Comparison of ENCODE assay signal across 1 cellular context in the genomic region with DNA sequence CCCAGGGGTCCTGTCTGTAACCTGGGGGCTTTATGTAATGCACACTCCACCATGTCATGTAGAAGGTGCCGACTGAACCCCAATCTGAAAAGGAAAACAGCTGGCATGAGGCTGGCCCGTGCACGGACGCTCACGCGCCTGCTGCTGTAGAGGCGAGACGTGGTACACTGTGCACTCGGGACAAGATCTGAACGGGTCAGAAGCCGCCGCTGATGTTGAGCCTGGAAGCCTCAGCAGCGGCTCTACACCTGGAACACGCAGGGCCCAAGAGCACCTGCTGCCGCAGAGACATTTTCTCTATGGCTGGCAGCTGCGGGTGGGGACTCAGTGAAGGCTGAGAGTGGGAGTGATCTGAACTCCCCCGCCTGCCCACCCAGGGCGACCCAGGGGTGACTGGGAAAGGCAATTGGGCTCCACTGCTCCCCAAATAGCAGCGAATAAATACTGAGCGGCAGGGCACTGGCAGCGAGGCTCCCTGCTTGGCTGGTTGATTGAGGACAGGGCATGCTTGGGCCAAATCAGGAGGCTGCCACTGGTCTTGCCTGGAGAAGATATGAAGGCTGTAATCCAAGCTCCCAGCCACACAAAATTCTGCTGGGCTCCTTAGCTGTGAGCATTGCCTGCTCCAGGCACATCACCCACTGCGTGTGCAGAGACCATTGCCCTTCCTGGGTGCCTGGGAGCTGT.
TF ChIP-seq lines count a peak whose summit lies in the region.

No MANE protein-coding gene starts in this region.

TF ChIP-seq in SK-N-SH, 30 proteins besides CTCF, POLR2A, EP300 and RAD21 (continued from another document):
- TF ChIP-seq, protein P1, sequence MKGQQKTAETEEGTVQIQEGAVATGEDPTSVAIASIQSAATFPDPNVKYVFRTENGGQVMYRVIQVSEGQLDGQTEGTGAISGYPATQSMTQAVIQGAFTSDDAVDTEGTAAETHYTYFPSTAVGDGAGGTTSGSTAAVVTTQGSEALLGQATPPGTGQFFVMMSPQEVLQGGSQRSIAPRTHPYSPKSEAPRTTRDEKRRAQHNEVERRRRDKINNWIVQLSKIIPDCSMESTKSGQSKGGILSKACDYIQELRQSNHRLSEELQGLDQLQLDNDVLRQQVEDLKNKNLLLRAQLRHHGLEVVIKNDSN (IDR thresholded peaks at IDR 0.05; ENCODE audit: borderline replicate concordance, low read depth) = no peak
- TF ChIP-seq GATA2 (CRISPR knock-in tag; IDR thresholded peaks at IDR 0.05) = no peak
- no peak for TF ChIP-seq SMC3 (IDR thresholded peaks at IDR 0.05; ENCODE audit: low read depth, low read length)
- TF ChIP-seq RXRA (IDR thresholded peaks at IDR 0.05; ENCODE audit: borderline replicate concordance, low read depth) = no peak
- no peak for TF ChIP-seq YY1 (IDR thresholded peaks at IDR 0.05; ENCODE audit: low read depth)
- no peak for TF ChIP-seq FOSL2 (IDR thresholded peaks at IDR 0.05; ENCODE audit: borderline replicate concordance, low read depth)
- TF ChIP-seq FOXM1 (IDR thresholded peaks at IDR 0.05; ENCODE audit: low read depth) = no peak
- TF ChIP-seq, protein P2, sequence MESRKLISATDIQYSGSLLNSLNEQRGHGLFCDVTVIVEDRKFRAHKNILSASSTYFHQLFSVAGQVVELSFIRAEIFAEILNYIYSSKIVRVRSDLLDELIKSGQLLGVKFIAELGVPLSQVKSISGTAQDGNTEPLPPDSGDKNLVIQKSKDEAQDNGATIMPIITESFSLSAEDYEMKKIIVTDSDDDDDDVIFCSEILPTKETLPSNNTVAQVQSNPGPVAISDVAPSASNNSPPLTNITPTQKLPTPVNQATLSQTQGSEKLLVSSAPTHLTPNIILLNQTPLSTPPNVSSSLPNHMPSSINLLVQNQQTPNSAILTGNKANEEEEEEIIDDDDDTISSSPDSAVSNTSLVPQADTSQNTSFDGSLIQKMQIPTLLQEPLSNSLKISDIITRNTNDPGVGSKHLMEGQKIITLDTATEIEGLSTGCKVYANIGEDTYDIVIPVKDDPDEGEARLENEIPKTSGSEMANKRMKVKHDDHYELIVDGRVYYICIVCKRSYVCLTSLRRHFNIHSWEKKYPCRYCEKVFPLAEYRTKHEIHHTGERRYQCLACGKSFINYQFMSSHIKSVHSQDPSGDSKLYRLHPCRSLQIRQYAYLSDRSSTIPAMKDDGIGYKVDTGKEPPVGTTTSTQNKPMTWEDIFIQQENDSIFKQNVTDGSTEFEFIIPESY (IDR thresholded peaks at IDR 0.05; ENCODE audit: borderline replicate concordance, low read depth) = no peak
- no peak for TF ChIP-seq FOXJ3 (CRISPR knock-in tag; IDR thresholded peaks at IDR 0.05)
- TF ChIP-seq ELF1 (IDR thresholded peaks at IDR 0.05) = no peak
